8 cellular contexts compared by ENCODE assay signal in genomic region chr6:57172136-57173055, GRCh38. TPM values are rescaled to one million over a fixed set of nuclear protein-coding genes. Genes with fewer than 3 reads are reported as not detected.
DNase-seq lines count a peak whose midpoint lies in the region; ATAC-seq, FAIRE-seq and TF ChIP-seq lines count a peak whose summit lies in the region.

Gene BAG2 (plus strand): TSS chr6:57172326. CDS start chr6:57172698, 372 bp downstream.

- FAIRE-seq in GM19239 (lab: Jason Lieb, UNC): peak; percentile 85

- peak within 1 kb of the TSS; percentile 89 to 92 for H3K9ac ChIP-seq in liver (ENCODE audit: low read depth in 1 of 2, low read length in 2 of 2)

- H3K36me3 ChIP-seq in liver (ENCODE audit: control insufficient read depth in 4 of 4, insufficient read depth in 3 of 4, low read depth in 1 of 4, low read length in 3 of 4): peaks cover 0 to 2% (median under 1%) of the 10 kb centered on the region in 4 donors

- peak within 1 kb of the TSS; percentile 90 to 96 for H3K27ac ChIP-seq in liver (ENCODE audit: low read depth in 1 of 2, low read length in 2 of 2)

- peak within 1 kb of the TSS; percentile 60 to 96 (median 73) for H3K4me3 ChIP-seq in liver (ENCODE audit: low read depth in 1 of 3, low read length in 3 of 3)

- under 1% methylated on average over 97 of the region's 97 CpGs for WGBS in liver

- ATAC-seq in HG03442 (IDR thresholded peaks at IDR 0.05; ENCODE audit: unreplicated experiment): peak; percentile 85

- no peaks in the 10 kb centered on the region for H3K9me3 ChIP-seq in liver (ENCODE audit: control insufficient read depth in 4 of 4, low read length in 3 of 4)

- DNase-seq in C1 segment of cervical spinal cord (lab: John Stamatoyannopoulos, UW) (peak; percentile 22 to 87 (median 78)), GM19239 (ENCODE audit: insufficient read length, low spot score) (peak; percentile 67), NCI-H748 (lab: John Stamatoyannopoulos, UW; ENCODE audit: unreplicated experiment) (peak; percentile 87), dermis blood vessel endothelial cell (peak; percentile 86)
- peak; percentile 74 to 90 for DNase-seq in activated CD4-positive, alpha-beta T cell treated with anti-CD3 and anti-CD28 coated beads, Interleukin-2, amount 50 U/mL, for 24 hours (ENCODE audit: low read depth in 1 of 2, low spot score in 1 of 2)
- DNase-seq in stimulated activated CD4-positive, alpha-beta T cell treated with anti-CD3 and anti-CD28 coated beads, Interleukin-4, amount 100 ng/mL, for 1 hour: peak; percentile 89

- peak; percentile 9 for TF ChIP-seq CTCF in liver (IDR thresholded peaks at IDR 0.05; ENCODE audit: low read depth, low read length, missing input control)

- TF ChIP-seq RAD21 in liver (IDR thresholded peaks at IDR 0.05): peak in 1 of 2 donors; percentile 30

- H3K4me1 ChIP-seq in liver (ENCODE audit: control insufficient read depth in 4 of 4, insufficient read depth in 4 of 4, low read length in 3 of 4): peaks cover 0 to 24% (median 5%) of the 10 kb centered on the region in 4 donors

- no peaks in the 10 kb centered on the region for H3K27me3 ChIP-seq in liver (ENCODE audit: control insufficient read depth in 4 of 4, insufficient read depth in 4 of 4, low read length in 3 of 4)

TF ChIP-seq in liver, 16 proteins besides CTCF, POLR2A, EP300 and RAD21:
- TF ChIP-seq, protein P1, sequence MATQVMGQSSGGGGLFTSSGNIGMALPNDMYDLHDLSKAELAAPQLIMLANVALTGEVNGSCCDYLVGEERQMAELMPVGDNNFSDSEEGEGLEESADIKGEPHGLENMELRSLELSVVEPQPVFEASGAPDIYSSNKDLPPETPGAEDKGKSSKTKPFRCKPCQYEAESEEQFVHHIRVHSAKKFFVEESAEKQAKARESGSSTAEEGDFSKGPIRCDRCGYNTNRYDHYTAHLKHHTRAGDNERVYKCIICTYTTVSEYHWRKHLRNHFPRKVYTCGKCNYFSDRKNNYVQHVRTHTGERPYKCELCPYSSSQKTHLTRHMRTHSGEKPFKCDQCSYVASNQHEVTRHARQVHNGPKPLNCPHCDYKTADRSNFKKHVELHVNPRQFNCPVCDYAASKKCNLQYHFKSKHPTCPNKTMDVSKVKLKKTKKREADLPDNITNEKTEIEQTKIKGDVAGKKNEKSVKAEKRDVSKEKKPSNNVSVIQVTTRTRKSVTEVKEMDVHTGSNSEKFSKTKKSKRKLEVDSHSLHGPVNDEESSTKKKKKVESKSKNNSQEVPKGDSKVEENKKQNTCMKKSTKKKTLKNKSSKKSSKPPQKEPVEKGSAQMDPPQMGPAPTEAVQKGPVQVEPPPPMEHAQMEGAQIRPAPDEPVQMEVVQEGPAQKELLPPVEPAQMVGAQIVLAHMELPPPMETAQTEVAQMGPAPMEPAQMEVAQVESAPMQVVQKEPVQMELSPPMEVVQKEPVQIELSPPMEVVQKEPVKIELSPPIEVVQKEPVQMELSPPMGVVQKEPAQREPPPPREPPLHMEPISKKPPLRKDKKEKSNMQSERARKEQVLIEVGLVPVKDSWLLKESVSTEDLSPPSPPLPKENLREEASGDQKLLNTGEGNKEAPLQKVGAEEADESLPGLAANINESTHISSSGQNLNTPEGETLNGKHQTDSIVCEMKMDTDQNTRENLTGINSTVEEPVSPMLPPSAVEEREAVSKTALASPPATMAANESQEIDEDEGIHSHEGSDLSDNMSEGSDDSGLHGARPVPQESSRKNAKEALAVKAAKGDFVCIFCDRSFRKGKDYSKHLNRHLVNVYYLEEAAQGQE (IDR thresholded peaks at IDR 0.05): peak; percentile 64
- peak in 1 of 2 donors; percentile 24 for TF ChIP-seq HNF4A (conservative IDR thresholded peaks at IDR 0.05)
- TF ChIP-seq ZBTB33 (IDR thresholded peaks at IDR 0.05): peak; percentile 9
- peak; percentile 68 for TF ChIP-seq SP1 (IDR thresholded peaks at IDR 0.05)
- TF ChIP-seq FOXA2 (IDR thresholded peaks at IDR 0.05): no peak
- TF ChIP-seq YY1 (IDR thresholded peaks at IDR 0.05): peak; percentile 48
- peak in 1 of 2 donors; percentile 13 for TF ChIP-seq RXRA (IDR thresholded peaks at IDR 0.05)
- TF ChIP-seq, protein P2, sequence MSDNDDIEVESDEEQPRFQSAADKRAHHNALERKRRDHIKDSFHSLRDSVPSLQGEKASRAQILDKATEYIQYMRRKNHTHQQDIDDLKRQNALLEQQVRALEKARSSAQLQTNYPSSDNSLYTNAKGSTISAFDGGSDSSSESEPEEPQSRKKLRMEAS (IDR thresholded peaks at IDR 0.05): peak; percentile 41
- TF ChIP-seq ATF3 (IDR thresholded peaks at IDR 0.05): no peak

RNA-seq across cellular contexts. Expression of gene BAG2, which starts in this region (rescaled TPM):
- total RNA-seq in dermis blood vessel endothelial cell (1.5 and 2.0 TPM in 2 replicates), liver (1 to 10 TPM; 3.6 to 4.9 TPM)
- polyA plus RNA-seq in liver: 1 to 10 TPM; 1.8 to 2.6 TPM

Comparison
In these comparisons a context has a peak if more than half of its experiments do, and no peak if none do; other contexts are left out.
1. Peak in every context shown above with its lines: DNase-seq, ATAC-seq, H3K4me3 ChIP-seq and H3K27ac ChIP-seq.